ENCODE assay signal across 1 cellular context in the genomic region with DNA sequence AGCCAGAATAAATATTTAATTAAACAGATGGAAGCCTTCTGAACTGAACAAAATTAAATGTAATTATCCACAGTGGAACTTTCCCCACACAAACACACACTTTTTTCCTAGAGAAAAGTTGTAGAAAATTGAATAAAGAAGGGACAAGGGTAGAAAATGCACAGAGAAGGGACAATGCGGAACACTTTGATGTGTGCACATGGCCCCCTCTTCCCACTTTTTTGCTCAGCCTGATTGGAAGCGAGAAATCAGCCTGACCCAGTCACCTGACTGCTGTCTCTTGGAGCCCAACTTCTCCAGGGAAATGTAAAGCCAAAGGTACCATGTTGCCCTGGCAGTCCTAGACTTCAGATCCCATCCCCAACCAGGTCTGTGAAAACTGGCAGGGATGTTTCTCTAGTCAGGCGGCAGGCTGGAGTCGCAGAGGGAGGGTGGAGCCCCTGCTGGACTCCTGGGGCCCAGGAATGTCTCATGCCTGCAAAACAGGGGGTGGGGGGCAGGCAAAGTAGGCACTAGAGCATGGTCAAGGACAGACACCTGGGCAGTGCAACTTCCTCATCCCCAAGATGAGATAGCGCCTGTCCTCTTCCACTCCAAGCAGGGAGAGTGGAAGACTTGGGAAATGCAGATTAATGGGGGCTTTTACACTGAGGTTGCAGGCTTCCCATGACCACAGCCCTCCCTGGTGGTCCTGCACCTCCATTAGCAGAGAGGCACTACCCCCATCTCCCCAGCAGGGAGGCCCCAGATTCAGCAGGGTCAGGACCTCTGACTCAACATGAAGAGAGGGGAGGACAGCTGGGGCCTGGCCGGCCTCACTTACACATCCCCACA.
A peak's percentile ranks its signal among the peaks of the same experiment; 100 is the strongest.
TF ChIP-seq lines count a peak whose summit lies in the region.

No MANE protein-coding gene starts in this region.

TF ChIP-seq in HepG2, 621 proteins besides CTCF, POLR2A, EP300 and RAD21 (continued from another document and continues in another):
- TF ChIP-seq, protein P1, sequence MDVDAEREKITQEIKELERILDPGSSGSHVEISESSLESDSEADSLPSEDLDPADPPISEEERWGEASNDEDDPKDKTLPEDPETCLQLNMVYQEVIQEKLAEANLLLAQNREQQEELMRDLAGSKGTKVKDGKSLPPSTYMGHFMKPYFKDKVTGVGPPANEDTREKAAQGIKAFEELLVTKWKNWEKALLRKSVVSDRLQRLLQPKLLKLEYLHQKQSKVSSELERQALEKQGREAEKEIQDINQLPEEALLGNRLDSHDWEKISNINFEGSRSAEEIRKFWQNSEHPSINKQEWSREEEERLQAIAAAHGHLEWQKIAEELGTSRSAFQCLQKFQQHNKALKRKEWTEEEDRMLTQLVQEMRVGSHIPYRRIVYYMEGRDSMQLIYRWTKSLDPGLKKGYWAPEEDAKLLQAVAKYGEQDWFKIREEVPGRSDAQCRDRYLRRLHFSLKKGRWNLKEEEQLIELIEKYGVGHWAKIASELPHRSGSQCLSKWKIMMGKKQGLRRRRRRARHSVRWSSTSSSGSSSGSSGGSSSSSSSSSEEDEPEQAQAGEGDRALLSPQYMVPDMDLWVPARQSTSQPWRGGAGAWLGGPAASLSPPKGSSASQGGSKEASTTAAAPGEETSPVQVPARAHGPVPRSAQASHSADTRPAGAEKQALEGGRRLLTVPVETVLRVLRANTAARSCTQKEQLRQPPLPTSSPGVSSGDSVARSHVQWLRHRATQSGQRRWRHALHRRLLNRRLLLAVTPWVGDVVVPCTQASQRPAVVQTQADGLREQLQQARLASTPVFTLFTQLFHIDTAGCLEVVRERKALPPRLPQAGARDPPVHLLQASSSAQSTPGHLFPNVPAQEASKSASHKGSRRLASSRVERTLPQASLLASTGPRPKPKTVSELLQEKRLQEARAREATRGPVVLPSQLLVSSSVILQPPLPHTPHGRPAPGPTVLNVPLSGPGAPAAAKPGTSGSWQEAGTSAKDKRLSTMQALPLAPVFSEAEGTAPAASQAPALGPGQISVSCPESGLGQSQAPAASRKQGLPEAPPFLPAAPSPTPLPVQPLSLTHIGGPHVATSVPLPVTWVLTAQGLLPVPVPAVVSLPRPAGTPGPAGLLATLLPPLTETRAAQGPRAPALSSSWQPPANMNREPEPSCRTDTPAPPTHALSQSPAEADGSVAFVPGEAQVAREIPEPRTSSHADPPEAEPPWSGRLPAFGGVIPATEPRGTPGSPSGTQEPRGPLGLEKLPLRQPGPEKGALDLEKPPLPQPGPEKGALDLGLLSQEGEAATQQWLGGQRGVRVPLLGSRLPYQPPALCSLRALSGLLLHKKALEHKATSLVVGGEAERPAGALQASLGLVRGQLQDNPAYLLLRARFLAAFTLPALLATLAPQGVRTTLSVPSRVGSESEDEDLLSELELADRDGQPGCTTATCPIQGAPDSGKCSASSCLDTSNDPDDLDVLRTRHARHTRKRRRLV (CRISPR knock-in tag; IDR thresholded peaks at IDR 0.05), result peak; percentile 77; the same call in 1 of the 2 replicates
- TF ChIP-seq TMF1 (CRISPR knock-in tag; IDR thresholded peaks at IDR 0.05; ENCODE audit: low read depth) (no peak), ZNF737 (CRISPR knock-in tag; IDR thresholded peaks at IDR 0.05; ENCODE audit: borderline replicate concordance) (no peak), BORCS8-MEF2B (CRISPR knock-in tag; IDR thresholded peaks at IDR 0.05) (no peak), DNMT3B (CRISPR knock-in tag; conservative IDR thresholded peaks at IDR 0.05) (no peak), ZFP37 (CRISPR knock-in tag; IDR thresholded peaks at IDR 0.05; ENCODE audit: borderline replicate concordance) (no peak), KAT7 (CRISPR knock-in tag; IDR thresholded peaks at IDR 0.05; ENCODE audit: borderline replicate concordance) (no peak), ETV5 (CRISPR knock-in tag; IDR thresholded peaks at IDR 0.05; ENCODE audit: borderline replicate concordance) (peak; percentile 50), DNMT1 (CRISPR knock-in tag; IDR thresholded peaks at IDR 0.05) (no peak), ZZZ3 (CRISPR knock-in tag; IDR thresholded peaks at IDR 0.05; ENCODE audit: borderline replicate concordance) (no peak), TEAD2 (CRISPR knock-in tag; IDR thresholded peaks at IDR 0.05) (no peak), ZNF788 (CRISPR knock-in tag; IDR thresholded peaks at IDR 0.05; ENCODE audit: borderline replicate concordance) (no peak; the same call in 1 of the 2 replicates), REXO4 (CRISPR knock-in tag; IDR thresholded peaks at IDR 0.05; ENCODE audit: borderline replicate concordance) (no peak), TBX2 (CRISPR knock-in tag; IDR thresholded peaks at IDR 0.05; ENCODE audit: borderline replicate concordance) (peak; percentile 67), IRX3 (CRISPR knock-in tag; IDR thresholded peaks at IDR 0.05; ENCODE audit: borderline replicate concordance, low read depth) (no peak), HOXA5 (CRISPR knock-in tag; IDR thresholded peaks at IDR 0.05) (no peak; the same call in 1 of the 2 replicates), HNF4A (CRISPR knock-in tag; IDR thresholded peaks at IDR 0.05) (peak; percentile 54), NR1H2 (CRISPR knock-in tag; IDR thresholded peaks at IDR 0.05; ENCODE audit: borderline replicate concordance, low read depth) (no peak), ERF (CRISPR knock-in tag; IDR thresholded peaks at IDR 0.05) (peak; percentile 32; the same call in 1 of the 2 replicates), ZNF776 (CRISPR knock-in tag; IDR thresholded peaks at IDR 0.05) (no peak), MAFF (IDR thresholded peaks at IDR 0.05; ENCODE audit: low read depth, low read length) (no peak)
- TF ChIP-seq, protein P2, sequence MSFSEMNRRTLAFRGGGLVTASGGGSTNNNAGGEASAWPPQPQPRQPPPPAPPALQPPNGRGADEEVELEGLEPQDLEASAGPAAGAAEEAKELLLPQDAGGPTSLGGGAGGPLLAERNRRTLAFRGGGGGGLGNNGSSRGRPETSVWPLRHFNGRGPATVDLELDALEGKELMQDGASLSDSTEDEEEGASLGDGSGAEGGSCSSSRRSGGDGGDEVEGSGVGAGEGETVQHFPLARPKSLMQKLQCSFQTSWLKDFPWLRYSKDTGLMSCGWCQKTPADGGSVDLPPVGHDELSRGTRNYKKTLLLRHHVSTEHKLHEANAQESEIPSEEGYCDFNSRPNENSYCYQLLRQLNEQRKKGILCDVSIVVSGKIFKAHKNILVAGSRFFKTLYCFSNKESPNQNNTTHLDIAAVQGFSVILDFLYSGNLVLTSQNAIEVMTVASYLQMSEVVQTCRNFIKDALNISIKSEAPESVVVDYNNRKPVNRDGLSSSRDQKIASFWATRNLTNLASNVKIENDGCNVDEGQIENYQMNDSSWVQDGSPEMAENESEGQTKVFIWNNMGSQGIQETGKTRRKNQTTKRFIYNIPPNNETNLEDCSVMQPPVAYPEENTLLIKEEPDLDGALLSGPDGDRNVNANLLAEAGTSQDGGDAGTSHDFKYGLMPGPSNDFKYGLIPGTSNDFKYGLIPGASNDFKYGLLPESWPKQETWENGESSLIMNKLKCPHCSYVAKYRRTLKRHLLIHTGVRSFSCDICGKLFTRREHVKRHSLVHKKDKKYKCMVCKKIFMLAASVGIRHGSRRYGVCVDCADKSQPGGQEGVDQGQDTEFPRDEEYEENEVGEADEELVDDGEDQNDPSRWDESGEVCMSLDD (CRISPR knock-in tag; IDR thresholded peaks at IDR 0.05; ENCODE audit: borderline replicate concordance), result peak; percentile 82
- TF ChIP-seq, protein P3, sequence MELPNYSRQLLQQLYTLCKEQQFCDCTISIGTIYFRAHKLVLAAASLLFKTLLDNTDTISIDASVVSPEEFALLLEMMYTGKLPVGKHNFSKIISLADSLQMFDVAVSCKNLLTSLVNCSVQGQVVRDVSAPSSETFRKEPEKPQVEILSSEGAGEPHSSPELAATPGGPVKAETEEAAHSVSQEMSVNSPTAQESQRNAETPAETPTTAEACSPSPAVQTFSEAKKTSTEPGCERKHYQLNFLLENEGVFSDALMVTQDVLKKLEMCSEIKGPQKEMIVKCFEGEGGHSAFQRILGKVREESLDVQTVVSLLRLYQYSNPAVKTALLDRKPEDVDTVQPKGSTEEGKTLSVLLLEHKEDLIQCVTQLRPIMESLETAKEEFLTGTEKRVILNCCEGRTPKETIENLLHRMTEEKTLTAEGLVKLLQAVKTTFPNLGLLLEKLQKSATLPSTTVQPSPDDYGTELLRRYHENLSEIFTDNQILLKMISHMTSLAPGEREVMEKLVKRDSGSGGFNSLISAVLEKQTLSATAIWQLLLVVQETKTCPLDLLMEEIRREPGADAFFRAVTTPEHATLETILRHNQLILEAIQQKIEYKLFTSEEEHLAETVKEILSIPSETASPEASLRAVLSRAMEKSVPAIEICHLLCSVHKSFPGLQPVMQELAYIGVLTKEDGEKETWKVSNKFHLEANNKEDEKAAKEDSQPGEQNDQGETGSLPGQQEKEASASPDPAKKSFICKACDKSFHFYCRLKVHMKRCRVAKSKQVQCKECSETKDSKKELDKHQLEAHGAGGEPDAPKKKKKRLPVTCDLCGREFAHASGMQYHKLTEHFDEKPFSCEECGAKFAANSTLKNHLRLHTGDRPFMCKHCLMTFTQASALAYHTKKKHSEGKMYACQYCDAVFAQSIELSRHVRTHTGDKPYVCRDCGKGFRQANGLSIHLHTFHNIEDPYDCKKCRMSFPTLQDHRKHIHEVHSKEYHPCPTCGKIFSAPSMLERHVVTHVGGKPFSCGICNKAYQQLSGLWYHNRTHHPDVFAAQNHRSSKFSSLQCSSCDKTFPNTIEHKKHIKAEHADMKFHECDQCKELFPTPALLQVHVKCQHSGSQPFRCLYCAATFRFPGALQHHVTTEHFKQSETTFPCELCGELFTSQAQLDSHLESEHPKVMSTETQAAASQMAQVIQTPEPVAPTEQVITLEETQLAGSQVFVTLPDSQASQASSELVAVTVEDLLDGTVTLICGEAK (IDR thresholded peaks at IDR 0.05), result no peak
- TF ChIP-seq, protein P3 (CRISPR knock-in tag; IDR thresholded peaks at IDR 0.05), result no peak
- TF ChIP-seq, protein P4, sequence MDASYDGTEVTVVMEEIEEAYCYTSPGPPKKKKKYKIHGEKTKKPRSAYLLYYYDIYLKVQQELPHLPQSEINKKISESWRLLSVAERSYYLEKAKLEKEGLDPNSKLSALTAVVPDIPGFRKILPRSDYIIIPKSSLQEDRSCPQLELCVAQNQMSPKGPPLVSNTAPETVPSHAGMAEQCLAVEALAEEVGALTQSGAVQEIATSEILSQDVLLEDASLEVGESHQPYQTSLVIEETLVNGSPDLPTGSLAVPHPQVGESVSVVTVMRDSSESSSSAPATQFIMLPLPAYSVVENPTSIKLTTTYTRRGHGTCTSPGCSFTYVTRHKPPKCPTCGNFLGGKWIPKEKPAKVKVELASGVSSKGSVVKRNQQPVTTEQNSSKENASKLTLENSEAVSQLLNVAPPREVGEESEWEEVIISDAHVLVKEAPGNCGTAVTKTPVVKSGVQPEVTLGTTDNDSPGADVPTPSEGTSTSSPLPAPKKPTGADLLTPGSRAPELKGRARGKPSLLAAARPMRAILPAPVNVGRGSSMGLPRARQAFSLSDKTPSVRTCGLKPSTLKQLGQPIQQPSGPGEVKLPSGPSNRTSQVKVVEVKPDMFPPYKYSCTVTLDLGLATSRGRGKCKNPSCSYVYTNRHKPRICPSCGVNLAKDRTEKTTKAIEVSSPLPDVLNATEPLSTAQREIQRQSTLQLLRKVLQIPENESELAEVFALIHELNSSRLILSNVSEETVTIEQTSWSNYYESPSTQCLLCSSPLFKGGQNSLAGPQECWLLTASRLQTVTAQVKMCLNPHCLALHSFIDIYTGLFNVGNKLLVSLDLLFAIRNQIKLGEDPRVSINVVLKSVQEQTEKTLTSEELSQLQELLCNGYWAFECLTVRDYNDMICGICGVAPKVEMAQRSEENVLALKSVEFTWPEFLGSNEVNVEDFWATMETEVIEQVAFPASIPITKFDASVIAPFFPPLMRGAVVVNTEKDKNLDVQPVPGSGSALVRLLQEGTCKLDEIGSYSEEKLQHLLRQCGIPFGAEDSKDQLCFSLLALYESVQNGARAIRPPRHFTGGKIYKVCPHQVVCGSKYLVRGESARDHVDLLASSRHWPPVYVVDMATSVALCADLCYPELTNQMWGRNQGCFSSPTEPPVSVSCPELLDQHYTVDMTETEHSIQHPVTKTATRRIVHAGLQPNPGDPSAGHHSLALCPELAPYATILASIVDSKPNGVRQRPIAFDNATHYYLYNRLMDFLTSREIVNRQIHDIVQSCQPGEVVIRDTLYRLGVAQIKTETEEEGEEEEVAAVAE (CRISPR knock-in tag; IDR thresholded peaks at IDR 0.05; ENCODE audit: borderline replicate concordance), result peak; percentile 32; the same call in 1 of the 2 replicates
- TF ChIP-seq, protein P5, sequence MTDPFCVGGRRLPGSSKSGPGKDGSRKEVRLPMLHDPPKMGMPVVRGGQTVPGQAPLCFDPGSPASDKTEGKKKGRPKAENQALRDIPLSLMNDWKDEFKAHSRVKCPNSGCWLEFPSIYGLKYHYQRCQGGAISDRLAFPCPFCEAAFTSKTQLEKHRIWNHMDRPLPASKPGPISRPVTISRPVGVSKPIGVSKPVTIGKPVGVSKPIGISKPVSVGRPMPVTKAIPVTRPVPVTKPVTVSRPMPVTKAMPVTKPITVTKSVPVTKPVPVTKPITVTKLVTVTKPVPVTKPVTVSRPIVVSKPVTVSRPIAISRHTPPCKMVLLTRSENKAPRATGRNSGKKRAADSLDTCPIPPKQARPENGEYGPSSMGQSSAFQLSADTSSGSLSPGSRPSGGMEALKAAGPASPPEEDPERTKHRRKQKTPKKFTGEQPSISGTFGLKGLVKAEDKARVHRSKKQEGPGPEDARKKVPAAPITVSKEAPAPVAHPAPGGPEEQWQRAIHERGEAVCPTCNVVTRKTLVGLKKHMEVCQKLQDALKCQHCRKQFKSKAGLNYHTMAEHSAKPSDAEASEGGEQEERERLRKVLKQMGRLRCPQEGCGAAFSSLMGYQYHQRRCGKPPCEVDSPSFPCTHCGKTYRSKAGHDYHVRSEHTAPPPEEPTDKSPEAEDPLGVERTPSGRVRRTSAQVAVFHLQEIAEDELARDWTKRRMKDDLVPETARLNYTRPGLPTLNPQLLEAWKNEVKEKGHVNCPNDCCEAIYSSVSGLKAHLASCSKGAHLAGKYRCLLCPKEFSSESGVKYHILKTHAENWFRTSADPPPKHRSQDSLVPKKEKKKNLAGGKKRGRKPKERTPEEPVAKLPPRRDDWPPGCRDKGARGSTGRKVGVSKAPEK (CRISPR knock-in tag; IDR thresholded peaks at IDR 0.05; ENCODE audit: borderline replicate concordance), result no peak
